In genomic region chr14:93954516-93954830, GRCh38 we compare ENCODE assay signal across 16 cellular contexts. TPM values are rescaled to one million over a fixed set of nuclear protein-coding genes. Genes with fewer than 3 reads are reported as not detected.
DNase-seq lines count a peak whose midpoint lies in the region; ATAC-seq and TF ChIP-seq lines count a peak whose summit lies in the region.
"Had no signal": no experiment of that assay in that cellular context is flagged by ENCODE, and none has a peak within 500 bp of the region (broad histone marks: within the 10 kb centered on the region; RNA-seq: fewer than 3 reads in every experiment).

No MANE protein-coding gene starts in this region.

- H3K27ac ChIP-seq in Peyer's patch: peak overlapping the region; percentile 65 to 93 (median 82)
- H3K27ac ChIP-seq in esophagus muscularis mucosa (replicated peaks in 1 of 4): peak overlapping the region; percentile 76 to 94 (median 85)
- H3K27ac ChIP-seq: coronary artery, parathyroid adenoma had no signal

- TF ChIP-seq EP300 in esophagus muscularis mucosa (IDR thresholded peaks at IDR 0.05): no peak

- H3K27me3 ChIP-seq in Peyer's patch: no peaks in the 10 kb centered on the region
- no peaks in the 10 kb centered on the region for H3K27me3 ChIP-seq in esophagus muscularis mucosa

- H3K4me3 ChIP-seq in Peyer's patch (peak overlapping the region; percentile 5 to 38 (median 24)), esophagus muscularis mucosa (no peak overlapping the region)
- H3K4me3 ChIP-seq: coronary artery had no signal

- intact Hi-C loops in esophagus muscularis mucosa (cut with DNase I): no loop called here

- no peaks in the 10 kb centered on the region for H3K9me3 Mint-ChIP-seq in activated naive CD4-positive, alpha-beta T cell treated with anti-CD3 and anti-CD28 coated beads, Interleukin-2, amount 10 ng/mL, durations not matched to agents 7 days and 5 days
- H3K9me3 Mint-ChIP-seq in stimulated activated effector memory CD8-positive, alpha-beta T cell treated with anti-CD3 and anti-CD28 coated beads, Interleukin-12 subunit alpha, Interleukin-12 subunit beta, amount 100 ng/mL, for 72 hours: no peaks in the 10 kb centered on the region
- H3K9me3 Mint-ChIP-seq: mesothelial cell of epicardium had no signal

- peaks cover 57% of the 10 kb centered on the region for H3K36me3 Mint-ChIP-seq in activated naive CD4-positive, alpha-beta T cell treated with anti-CD3 and anti-CD28 coated beads, Interleukin-2, amount 10 ng/mL, durations not matched to agents 7 days and 5 days
- peaks cover 63% of the 10 kb centered on the region for H3K36me3 Mint-ChIP-seq in stimulated activated effector memory CD8-positive, alpha-beta T cell treated with anti-CD3 and anti-CD28 coated beads, Interleukin-12 subunit alpha, Interleukin-12 subunit beta, amount 100 ng/mL, for 72 hours
- H3K36me3 Mint-ChIP-seq: mesothelial cell of epicardium had no signal

- no peak for DNase-seq in activated naive CD4-positive, alpha-beta T cell treated with anti-CD3 and anti-CD28 coated beads, Interleukin-2, amount 10 ng/mL, durations not matched to agents 7 days and 5 days
- DNase-seq in activated naive CD4-positive, alpha-beta T cell (lab: John Stamatoyannopoulos, UW): no peak
- no peak for DNase-seq in Peyer's patch
- no peak for DNase-seq in esophagus muscularis mucosa (ENCODE audit: extremely low spot score)
- DNase-seq in stimulated activated effector memory CD8-positive, alpha-beta T cell treated with anti-CD3 and anti-CD28 coated beads, Interleukin-12 subunit alpha, Interleukin-12 subunit beta, amount 100 ng/mL, for 72 hours (ENCODE audit: low spot score in 2 of 2): no peak
- no peak for DNase-seq in epidermal melanocyte (ENCODE audit: insufficient read length, low spot score)
- no peak for DNase-seq in dedifferentiated amniotic fluid mesenchymal stem cell (ENCODE audit: extremely low spot score)
- DNase-seq in SIG-M5 treated with dmso at 0.1 percent for 504 hours (lab: John Stamatoyannopoulos, UW; ENCODE audit: unreplicated experiment): no peak
- DNase-seq: amniotic stem cell, NCI-H1105 treated with DMSO at 0.1 percent for 48 hours, T1000 had no signal

- H3K27me3 Mint-ChIP-seq in activated naive CD4-positive, alpha-beta T cell treated with anti-CD3 and anti-CD28 coated beads, Interleukin-2, amount 10 ng/mL, durations not matched to agents 7 days and 5 days: peaks cover 4% of the 10 kb centered on the region

- TF ChIP-seq CTCF in Peyer's patch (IDR thresholded peaks at IDR 0.05) (no peak), esophagus muscularis mucosa (IDR thresholded peaks at IDR 0.05) (no peak)

- H3K36me3 ChIP-seq in Peyer's patch: no peaks in the 10 kb centered on the region
- H3K36me3 ChIP-seq in esophagus muscularis mucosa: peaks cover 0 to 53% (median 34%) of the 10 kb centered on the region in 4 donors

- CTCF ChIA-PET in activated naive CD4-positive, alpha-beta T cell treated with anti-CD3 and anti-CD28 coated beads, Interleukin-2, amount 10 ng/mL, durations not matched to agents 7 days and 5 days (lab: Charles Lee): interaction anchor here (9.4 to 10.3 kb wide), 2 partner anchors 14 to 19 kb away, joined by 87 to 181 read pairs; partner anchors contain the start of gene ASB2

- WGBS in esophagus muscularis mucosa: 68% methylated on average over 2 of the region's 4 CpGs

- peaks cover 84% of the 10 kb centered on the region for H3K4me1 Mint-ChIP-seq in activated naive CD4-positive, alpha-beta T cell treated with anti-CD3 and anti-CD28 coated beads, Interleukin-2, amount 10 ng/mL, durations not matched to agents 7 days and 5 days
- peaks cover 90% of the 10 kb centered on the region for H3K4me1 Mint-ChIP-seq in stimulated activated effector memory CD8-positive, alpha-beta T cell treated with anti-CD3 and anti-CD28 coated beads, Interleukin-12 subunit alpha, Interleukin-12 subunit beta, amount 100 ng/mL, for 72 hours

- TF ChIP-seq POLR2A in Peyer's patch (IDR thresholded peaks at IDR 0.05) (no peak), esophagus muscularis mucosa (IDR thresholded peaks at IDR 0.05; ENCODE audit: low read depth) (no peak)

- peak overlapping the region; percentile 94 for H3K27ac Mint-ChIP-seq in activated naive CD4-positive, alpha-beta T cell treated with anti-CD3 and anti-CD28 coated beads, Interleukin-2, amount 10 ng/mL, durations not matched to agents 7 days and 5 days
- H3K27ac Mint-ChIP-seq in stimulated activated effector memory CD8-positive, alpha-beta T cell treated with anti-CD3 and anti-CD28 coated beads, Interleukin-12 subunit alpha, Interleukin-12 subunit beta, amount 100 ng/mL, for 72 hours: peak overlapping the region; percentile 99
- H3K27ac Mint-ChIP-seq: mesothelial cell of epicardium had no signal

- H3K4me3 Mint-ChIP-seq in activated naive CD4-positive, alpha-beta T cell treated with anti-CD3 and anti-CD28 coated beads, Interleukin-2, amount 10 ng/mL, durations not matched to agents 7 days and 5 days: peak overlapping the region; percentile 63
- peak overlapping the region; percentile 89 for H3K4me3 Mint-ChIP-seq in stimulated activated effector memory CD8-positive, alpha-beta T cell treated with anti-CD3 and anti-CD28 coated beads, Interleukin-12 subunit alpha, Interleukin-12 subunit beta, amount 100 ng/mL, for 72 hours
- H3K4me3 Mint-ChIP-seq: mesothelial cell of epicardium had no signal

- ATAC-seq in stimulated activated effector memory CD8-positive, alpha-beta T cell treated with anti-CD3 and anti-CD28 coated beads, Interleukin-12 subunit alpha, Interleukin-12 subunit beta, amount 100 ng/mL, for 72 hours: no peak

- H3K9me3 ChIP-seq in Peyer's patch: no peaks in the 10 kb centered on the region
- no peaks in the 10 kb centered on the region for H3K9me3 ChIP-seq in esophagus muscularis mucosa

- H3K4me1 ChIP-seq in Peyer's patch: peaks cover 0 to 52% (median 39%) of the 10 kb centered on the region in 4 donors
- peaks cover 50 to 85% (median 81%) of the 10 kb centered on the region in 4 donors for H3K4me1 ChIP-seq in esophagus muscularis mucosa

RNA-seq across cellular contexts. Expression of gene ASB2, which starts 21.9 kb away (rescaled TPM):
- total RNA-seq in Peyer's patch (10 to 100 TPM in 1 of 4 donors, 1 to 10 TPM in 3; 3.2 to 32.2 (median 5.4) TPM), esophagus muscularis mucosa (100 to 1,000 TPM in 3 of 4 donors, 10 to 100 TPM in 1; 53.5 to 164 (median 105) TPM)

RNA-seq across cellular contexts. Expression of gene FAM181A, which starts 27.3 kb away (rescaled TPM):
- total RNA-seq in Peyer's patch: not detected
- not detected for total RNA-seq in esophagus muscularis mucosa
- total RNA-seq: mesothelial cell of epicardium, RPMI7951, ureter had no signal

RNA-seq across cellular contexts. Expression of gene CCDC197, which starts 42.6 kb away (rescaled TPM):
- total RNA-seq in Peyer's patch: not detected
- not detected for total RNA-seq in esophagus muscularis mucosa
- total RNA-seq: mesothelial cell of epicardium, RPMI7951, ureter had no signal

Comparison
In these comparisons a context has a peak if more than half of its experiments do, and no peak if none do; other contexts are left out.
1. H3K4me3 ChIP-seq: peak in Peyer's patch (4 of 4); none in esophagus muscularis mucosa (0 of 4).